10 cellular contexts compared by ENCODE assay signal in the genomic region with DNA sequence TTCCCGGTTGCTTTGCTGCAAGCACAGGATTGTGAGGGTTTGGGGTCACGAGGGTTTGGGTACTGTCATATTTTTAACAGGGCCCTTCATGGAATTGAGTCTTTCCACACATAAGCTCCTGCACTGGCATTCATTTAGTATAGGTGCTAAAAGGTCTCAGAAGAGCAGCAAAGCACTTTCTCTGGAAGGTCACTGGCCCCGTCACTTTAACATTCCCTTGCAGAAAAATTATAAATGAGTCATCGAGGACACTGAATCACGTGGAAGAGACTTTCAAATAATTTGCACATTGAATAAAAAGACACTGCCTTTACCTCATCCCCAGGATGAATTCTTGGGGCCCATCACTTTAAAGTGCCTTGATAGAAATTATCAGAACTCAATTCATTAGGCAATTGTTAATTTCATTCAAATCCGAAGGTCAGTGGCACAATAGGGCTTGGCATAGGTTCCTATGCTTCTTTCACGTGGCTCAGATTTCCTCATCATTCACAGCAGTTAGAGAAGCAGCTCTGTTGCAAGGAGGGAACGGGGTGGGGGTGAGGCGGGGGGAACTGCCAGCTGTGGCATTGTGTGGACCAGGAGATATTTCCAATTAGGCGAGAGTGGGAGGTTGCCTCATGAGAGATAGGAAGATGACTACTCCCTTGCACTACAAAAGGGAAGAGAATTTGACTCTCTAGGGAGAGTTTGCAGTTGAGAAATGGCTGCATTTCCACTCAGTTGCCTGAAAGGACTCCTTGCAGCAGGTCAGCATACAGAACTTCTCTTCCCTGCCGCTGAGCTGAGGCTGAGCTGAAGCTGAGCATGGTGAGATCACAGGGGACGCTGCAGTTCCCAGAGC.
DNase-seq lines count a peak whose midpoint lies in the region; ATAC-seq and TF ChIP-seq lines count a peak whose summit lies in the region.
"Had no signal": no experiment of that assay in that cellular context is flagged by ENCODE, and none has a peak within 500 bp of the region (broad histone marks: within the 10 kb centered on the region; RNA-seq: fewer than 3 reads in every experiment).

No MANE protein-coding gene starts in this region.

- no peak overlapping the region for H3K9ac ChIP-seq in PC-3 (ENCODE audit: low read length)
- H3K9ac ChIP-seq in fibroblast of lung (ENCODE audit: insufficient read depth, low read length) = no peak overlapping the region
- no peak overlapping the region for H3K9ac ChIP-seq in neural progenitor cell

- TF ChIP-seq CTCF in PC-3 (conservative IDR thresholded peaks at IDR 0.05; ENCODE audit: low read depth, low read length) = no peak
- TF ChIP-seq CTCF in fibroblast of lung (conservative IDR thresholded peaks at IDR 0.05 in 1 of 2, IDR thresholded peaks at IDR 0.05 in 1 of 2; ENCODE audit: low read depth in 1 of 2, low read length in 2 of 2) = no peak
- no peak for TF ChIP-seq CTCF in neural progenitor cell (IDR thresholded peaks at IDR 0.05)

- intact Hi-C loops in PC-3 (cut with micrococcal nuclease) = loop anchor here (5.0 kb wide), 1 partner anchor 134 kb away; no protein-coding TSS in a partner anchor

- H3K9me3 ChIP-seq in PC-3 (ENCODE audit: low read length) (no peaks in the 10 kb centered on the region), fibroblast of lung (ENCODE audit: control insufficient read depth, insufficient read depth, low read depth, low read length) (no peaks in the 10 kb centered on the region), neural progenitor cell (ENCODE audit: low read depth) (no peaks in the 10 kb centered on the region)
- H3K9me3 ChIP-seq: neutrophil had no signal

- H3K4me3 ChIP-seq in PC-3 (ENCODE audit: low read length) = no peak overlapping the region
- H3K4me3 ChIP-seq in fibroblast of lung (replicated peaks in 1 of 4; ENCODE audit: control extremely low read depth in 1 of 4, insufficient read depth in 1 of 4, low read depth in 3 of 4, low read length in 4 of 4) = no peak overlapping the region
- peak overlapping the region; percentile 17 for H3K4me3 ChIP-seq in neural progenitor cell

- ATAC-seq in PC-3 = no peak
- ATAC-seq in stimulated activated naive B cell treated with anti-CD40 and anti-IgM and Interleukin-4, amounts not matched to agents 10 μg/mL and 1 μg/mL and 100 μg/mL, for 72 hours (replicated peaks) = no peak
- ATAC-seq: activated CD8-positive, alpha-beta memory T cell treated with anti-CD3 and anti-CD28 coated beads, Interleukin-2, amount 10 ng/mL, durations not matched to agents 7 days and 5 days had no signal

- CTCF ChIA-PET in PC-3 (lab: Charles Lee) (no interaction called here), HEK293T (lab: Yijun Ruan, JAX) (no interaction called here)

- H3K27me3 ChIP-seq in PC-3 (ENCODE audit: low read length) (no peaks in the 10 kb centered on the region), fibroblast of lung (ENCODE audit: control insufficient read depth, insufficient read depth, low read length) (no peaks in the 10 kb centered on the region), neural progenitor cell (no peaks in the 10 kb centered on the region)

- H4K20me1 ChIP-seq in PC-3 (ENCODE audit: low read length) = no peaks in the 10 kb centered on the region
- no peaks in the 10 kb centered on the region for H4K20me1 ChIP-seq in fibroblast of lung (ENCODE audit: control insufficient read depth, extremely low read depth, insufficient read depth, low read length)
- no peaks in the 10 kb centered on the region for H4K20me1 ChIP-seq in neural progenitor cell (ENCODE audit: low read depth)

- peak; percentile 53 for DNase-seq in COLO829 (ENCODE audit: low spot score)
- peak; percentile 49 for DNase-seq in PC-3
- DNase-seq in fibroblast of lung (ENCODE audit: low read depth in 2 of 2) = peak; percentile 67 to 93
- peak; percentile 59 for DNase-seq in neural progenitor cell (ENCODE audit: low spot score)
- no peak for DNase-seq in HEK293T (ENCODE audit: extremely low spot score)
- no peak for DNase-seq in NCI-H82 treated with DMSO at 0.1 percent for 48 hours (lab: John Stamatoyannopoulos, UW; ENCODE audit: unreplicated experiment)
- no peak for DNase-seq in stimulated activated naive CD4-positive, alpha-beta T cell (lab: John Stamatoyannopoulos, UW)
- DNase-seq in stimulated activated naive B cell treated with anti-CD40 and anti-IgM and Interleukin-4, amounts not matched to agents 10 μg/mL and 1 μg/mL and 100 μg/mL, for 72 hours = no peak
- DNase-seq: activated CD8-positive, alpha-beta memory T cell treated with anti-CD3 and anti-CD28 coated beads, Interleukin-2, amount 10 ng/mL, durations not matched to agents 7 days and 5 days had no signal

- no TSS peak for BruUV-seq in PC-3 (replicated peaks; lab: Mats Ljungman, UMichigan)

- H3K36me3 Mint-ChIP-seq in neural progenitor cell = no peaks in the 10 kb centered on the region
- H3K36me3 Mint-ChIP-seq in stimulated activated naive B cell treated with anti-CD40 and anti-IgM and Interleukin-4, amounts not matched to agents 10 μg/mL and 1 μg/mL and 100 μg/mL, for 72 hours = no peaks in the 10 kb centered on the region
- H3K36me3 Mint-ChIP-seq: activated CD8-positive, alpha-beta memory T cell treated with anti-CD3 and anti-CD28 coated beads, Interleukin-2, amount 10 ng/mL, durations not matched to agents 7 days and 5 days had no signal

- no peak overlapping the region for H3K4me2 ChIP-seq in PC-3 (ENCODE audit: low read length)
- peak overlapping the region; percentile 59 for H3K4me2 ChIP-seq in fibroblast of lung (ENCODE audit: extremely low read depth, insufficient read depth, low read length)
- H3K4me2 ChIP-seq in neural progenitor cell = peak overlapping the region; percentile 45

- H3K4me3 Mint-ChIP-seq in neural progenitor cell = no peak overlapping the region
- no peak overlapping the region for H3K4me3 Mint-ChIP-seq in stimulated activated naive B cell treated with anti-CD40 and anti-IgM and Interleukin-4, amounts not matched to agents 10 μg/mL and 1 μg/mL and 100 μg/mL, for 72 hours
- H3K4me3 Mint-ChIP-seq: activated CD8-positive, alpha-beta memory T cell treated with anti-CD3 and anti-CD28 coated beads, Interleukin-2, amount 10 ng/mL, durations not matched to agents 7 days and 5 days had no signal

- H3K4me1 ChIP-seq in PC-3 (ENCODE audit: insufficient read depth, low read length) (peaks cover 29% of the 10 kb centered on the region), fibroblast of lung (ENCODE audit: control insufficient read depth, extremely low read depth, insufficient read depth, low read length) (peaks cover 9% of the 10 kb centered on the region), neural progenitor cell (peaks cover 24% of the 10 kb centered on the region)

- H3K27ac ChIP-seq in PC-3 (ENCODE audit: low read length) (peak overlapping the region; percentile 3; the same call in 1 of the 2 replicates), fibroblast of lung (ENCODE audit: insufficient read depth, low read length) (peak overlapping the region; percentile 8), neural progenitor cell (no peak overlapping the region)
- H3K27ac ChIP-seq: neutrophil had no signal

- H3K4me1 Mint-ChIP-seq in neural progenitor cell = peaks cover 15% of the 10 kb centered on the region
- H3K4me1 Mint-ChIP-seq in stimulated activated naive B cell treated with anti-CD40 and anti-IgM and Interleukin-4, amounts not matched to agents 10 μg/mL and 1 μg/mL and 100 μg/mL, for 72 hours = no peaks in the 10 kb centered on the region
- H3K4me1 Mint-ChIP-seq: activated CD8-positive, alpha-beta memory T cell treated with anti-CD3 and anti-CD28 coated beads, Interleukin-2, amount 10 ng/mL, durations not matched to agents 7 days and 5 days had no signal

- POLR2A ChIA-PET in PC-3 (lab: Charles Lee; ENCODE audit: unreplicated experiment) = interaction anchor here (0.6 to 0.7 kb wide), 2 partner anchors 9 to 126 kb away, joined by 3 to 6 read pairs; no protein-coding TSS in a partner anchor
- POLR2A ChIA-PET in HEK293T (lab: Yijun Ruan, JAX) = no interaction called here

- no peak overlapping the region for H3K27ac Mint-ChIP-seq in neural progenitor cell
- no peak overlapping the region for H3K27ac Mint-ChIP-seq in stimulated activated naive B cell treated with anti-CD40 and anti-IgM and Interleukin-4, amounts not matched to agents 10 μg/mL and 1 μg/mL and 100 μg/mL, for 72 hours
- H3K27ac Mint-ChIP-seq: activated CD8-positive, alpha-beta memory T cell treated with anti-CD3 and anti-CD28 coated beads, Interleukin-2, amount 10 ng/mL, durations not matched to agents 7 days and 5 days had no signal

- H3F3A ChIP-seq in PC-3 (ENCODE audit: low read length, unreplicated experiment) = no peaks in the 10 kb centered on the region
- peaks cover 8% of the 10 kb centered on the region for H3F3A ChIP-seq in neural progenitor cell (ENCODE audit: low read depth)

- 0 out of 2 replicates have a peak overlapping the region, but pooled peaks have one; percentile 3 for H2AFZ ChIP-seq in PC-3 (ENCODE audit: low read length)
- H2AFZ ChIP-seq in fibroblast of lung (ENCODE audit: low read length) = no peak overlapping the region
- peak overlapping the region; percentile 43 for H2AFZ ChIP-seq in neural progenitor cell (replicated peaks)

- H3K36me3 ChIP-seq in PC-3 (ENCODE audit: low read depth, low read length) = no peaks in the 10 kb centered on the region
- H3K36me3 ChIP-seq in fibroblast of lung (ENCODE audit: control insufficient read depth, insufficient read depth, low read length) = no peaks in the 10 kb centered on the region
- no peaks in the 10 kb centered on the region for H3K36me3 ChIP-seq in neural progenitor cell
- H3K36me3 ChIP-seq: neutrophil had no signal

- peaks cover 5% of the 10 kb centered on the region for H3K27me3 Mint-ChIP-seq in neural progenitor cell (ENCODE audit: insufficient read depth, low read depth)
- H3K27me3 Mint-ChIP-seq in stimulated activated naive B cell treated with anti-CD40 and anti-IgM and Interleukin-4, amounts not matched to agents 10 μg/mL and 1 μg/mL and 100 μg/mL, for 72 hours = peaks cover 32 to 56% of the 10 kb centered on the region in 2 donors

- H3K79me2 ChIP-seq in PC-3 (ENCODE audit: low read length) (no peaks in the 10 kb centered on the region), fibroblast of lung (ENCODE audit: control insufficient read depth, insufficient read depth, low read length) (no peaks in the 10 kb centered on the region), neural progenitor cell (ENCODE audit: low read depth) (no peaks in the 10 kb centered on the region)

- no peaks in the 10 kb centered on the region for H3K9me2 ChIP-seq in PC-3 (replicated peaks; ENCODE audit: low read length)

- peaks cover 13% of the 10 kb centered on the region for H3K9me3 Mint-ChIP-seq in neural progenitor cell
- H3K9me3 Mint-ChIP-seq in stimulated activated naive B cell treated with anti-CD40 and anti-IgM and Interleukin-4, amounts not matched to agents 10 μg/mL and 1 μg/mL and 100 μg/mL, for 72 hours = peaks cover 4% of the 10 kb centered on the region in 2 donors

TF ChIP-seq in HEK293T, 16 proteins besides CTCF, POLR2A, EP300 and RAD21:
- no peak for TF ChIP-seq FOXA1 (IDR thresholded peaks at IDR 0.05)
- no peak for TF ChIP-seq NFRKB (IDR thresholded peaks at IDR 0.05)
- TF ChIP-seq CTBP1 (IDR thresholded peaks at IDR 0.05; ENCODE audit: borderline replicate concordance) = no peak
- no peak for TF ChIP-seq ZNF384 (IDR thresholded peaks at IDR 0.05)
- no peak for TF ChIP-seq L3MBTL2 (conservative IDR thresholded peaks at IDR 0.05)
- no peak for TF ChIP-seq FOXK2 (IDR thresholded peaks at IDR 0.05)

Comparison
In these comparisons a context has a peak if more than half of its experiments do, and no peak if none do; other contexts are left out.
1. DNase-seq: peak in COLO829 (single experiment), PC-3 (single experiment), fibroblast of lung (2 of 2) and neural progenitor cell (single experiment); none in HEK293T (single experiment), NCI-H82 treated with DMSO at 0.1 percent for 48 hours (single experiment), stimulated activated naive CD4-positive, alpha-beta T cell (0 of 6) and stimulated activated naive B cell treated with anti-CD40 and anti-IgM and Interleukin-4, amounts not matched to agents 10 μg/mL and 1 μg/mL and 100 μg/mL, for 72 hours (single experiment).